13 cellular contexts compared by ENCODE assay signal in genomic region chr12:46752396-46752795, GRCh38.
"Had no signal": no experiment of that assay in that cellular context is flagged by ENCODE, and none has a peak within 500 bp of the region (broad histone marks: within the 10 kb centered on the region; RNA-seq: fewer than 3 reads in every experiment).

No MANE protein-coding gene starts in this region.

- DNase-seq: activated CD4-positive, alpha-beta T cell treated with anti-CD3 and anti-CD28 coated beads, Interleukin-2, amount 50 U/mL, for 1 hour; activated CD4-positive, CD25-positive, alpha-beta regulatory T cell; activated CD8-positive, alpha-beta memory T cell treated with anti-CD3 and anti-CD28 coated beads for 24 hours; activated naive CD8-positive, alpha-beta T cell treated with anti-CD3 and anti-CD28 coated beads, Interleukin-2, amount 10 ng/mL, durations not matched to agents 7 days and 5 days; endodermal cell; hippocampal formation; kidney; left ventricle myocardium inferior; naive thymus-derived CD8-positive, alpha-beta T cell; pancreas; thyroid gland had no signal

- H3K36me3 ChIP-seq: ascending aorta, left ventricle myocardium inferior, pancreas, thyroid gland had no signal

- H3K4me1 ChIP-seq: ascending aorta, left ventricle myocardium inferior, pancreas, thyroid gland had no signal

- H3K27ac ChIP-seq: ascending aorta, left ventricle myocardium inferior, pancreas, thyroid gland had no signal

- H3K4me3 ChIP-seq: ascending aorta, left ventricle myocardium inferior, pancreas, thyroid gland had no signal

- ATAC-seq: naive thymus-derived CD8-positive, alpha-beta T cell; pancreas; stimulated activated memory B cell treated with anti-CD40 and anti-IgM and Interleukin-4, amounts not matched to agents 10 μg/mL and 1 μg/mL and 100 μg/mL, for 72 hours had no signal

- H3K9me3 ChIP-seq: pancreas, thyroid gland had no signal

- H3K27me3 ChIP-seq: ascending aorta, pancreas, thyroid gland had no signal
